1 cellular context compared by ENCODE assay signal in genomic region chr3:54822206-54822605, GRCh38.
TF ChIP-seq lines count a peak whose summit lies in the region.

No MANE protein-coding gene starts in this region.

TF ChIP-seq in WTC11, 78 proteins besides CTCF, POLR2A, EP300 and RAD21 (continued from another document):
- TF ChIP-seq ZNF532 (CRISPR knock-in tag; IDR thresholded peaks at IDR 0.05; ENCODE audit: borderline replicate concordance), result no peak
